Comparison of ENCODE assay signal across 17 cellular contexts in genomic region chr3:182382112-182382857, GRCh38.
"Had no signal": no experiment of that assay in that cellular context is flagged by ENCODE, and none has a peak within 500 bp of the region (broad histone marks: within the 10 kb centered on the region; RNA-seq: fewer than 3 reads in every experiment).

No MANE protein-coding gene starts in this region.

- H3K9me3 ChIP-seq: heart right ventricle, ovary, right atrium auricular region, stomach, thoracic aorta, transverse colon had no signal

- H3K36me3 ChIP-seq: heart right ventricle, ovary, right atrium auricular region, stomach, thoracic aorta, transverse colon had no signal

- DNase-seq: effector memory CD4-positive, alpha-beta T cell; heart right ventricle; hypothalamus; mammary epithelial cell; naive thymus-derived CD4-positive, alpha-beta T cell; nephron progenitor cell; ovary; small intestine; stimulated activated CD4-positive, alpha-beta T cell treated with anti-CD3 and anti-CD28 coated beads, Interleukin-12 subunit alpha, Interleukin-12 subunit beta, amount 100 ng/mL, for 4 hours; stimulated activated naive CD4-positive, alpha-beta T cell; stomach; substantia nigra; transverse colon had no signal

- H3K4me1 ChIP-seq: heart right ventricle, right atrium auricular region, stomach, transverse colon had no signal

- H3K4me3 ChIP-seq: heart right ventricle, ovary, right atrium auricular region, stomach, thoracic aorta, transverse colon had no signal

- H3K27me3 ChIP-seq: heart right ventricle, ovary, right atrium auricular region, stomach, transverse colon had no signal

- H3K27ac ChIP-seq: heart right ventricle, ovary, right atrium auricular region, stomach, thoracic aorta, transverse colon had no signal

- ATAC-seq: esophagus mucosa; heart right ventricle; left lobe of liver; naive thymus-derived CD4-positive, alpha-beta T cell had no signal
